Comparison of ENCODE assay signal across 8 cellular contexts in genomic region chr18:267688-268552, GRCh38. TPM values are rescaled to one million over a fixed set of nuclear protein-coding genes. Genes with fewer than 3 reads are reported as not detected.
DNase-seq lines count a peak whose midpoint lies in the region; ATAC-seq and TF ChIP-seq lines count a peak whose summit lies in the region.

THOC1 (minus strand) TSS chr18:268047; CDS start chr18:268019, 28 bp downstream.

- WGBS in psoas muscle, 3 donors, result 0% methylated on average over 68 to 69 of the region's 69 CpGs
- WGBS in urinary bladder, result under 1% methylated on average over 69 of the region's 69 CpGs

- intact Hi-C loops in T-helper 2 cell treated with Interferon-gamma antibody and Interleukin-4, amounts not matched to agents 100 ng/mL and 5 ng/mL, for 36 hours (cut with micrococcal nuclease), result loop anchor here (1.0 to 5.0 kb wide), 5 partner anchors 56 to 544 kb away; partner anchors contain the start of genes CLUL1, USP14 and YES1
- intact Hi-C loops in psoas muscle (cut with DNase I), result loop anchor here (2.0 to 5.0 kb wide), 2 partner anchors 106 to 109 kb away; partner anchors contain the start of gene USP14 (in 1 of the 2)

- ATAC-seq in GM18505 (IDR thresholded peaks at IDR 0.05; ENCODE audit: unreplicated experiment) (peak; percentile 87), HG02943 (IDR thresholded peaks at IDR 0.05; ENCODE audit: low read depth, unreplicated experiment) (peak; percentile 92), psoas muscle (peak; percentile 98 to 99 (median 99))

- H3K27me3 ChIP-seq in right atrium auricular region, result no peaks in the 10 kb centered on the region
- no peaks in the 10 kb centered on the region for H3K27me3 ChIP-seq in psoas muscle (ENCODE audit: insufficient read depth in 3 of 3, low read length in 2 of 3)

- H3K9me3 ChIP-seq in right atrium auricular region (no peaks in the 10 kb centered on the region), psoas muscle (no peaks in the 10 kb centered on the region)

- H3K27ac ChIP-seq in right atrium auricular region (peak within 1 kb of the TSS; percentile 86 to 88), psoas muscle (peak within 1 kb of the TSS; percentile 79), urinary bladder (ENCODE audit: low read depth) (peak within 1 kb of the TSS; percentile 82)

- peaks cover 13% of the 10 kb centered on the region for H3K36me3 ChIP-seq in right atrium auricular region
- H3K36me3 ChIP-seq in psoas muscle (ENCODE audit: insufficient read depth in 1 of 2, low read depth in 1 of 2), result peaks cover 0 to 28% of the 10 kb centered on the region in 2 donors
- H3K36me3 ChIP-seq in urinary bladder (ENCODE audit: insufficient read depth), result no peaks in the 10 kb centered on the region

- H3K4me3 ChIP-seq in right atrium auricular region, result peak within 1 kb of the TSS; percentile 66 to 95
- peak within 1 kb of the TSS; percentile 76 for H3K4me3 ChIP-seq in psoas muscle
- peak within 1 kb of the TSS; percentile 94 for H3K4me3 ChIP-seq in urinary bladder (ENCODE audit: low read depth, low read length)

- peak; percentile 91 for TF ChIP-seq POLR2A in GM18505 (IDR thresholded peaks at IDR 0.05; ENCODE audit: borderline replicate concordance, extremely low read depth, insufficient read depth, insufficient read length)

- DNase-seq in NCI-H1930 (lab: John Stamatoyannopoulos, UW), result peak; percentile 59 to 81
- peak; percentile 8 to 97 (median 86) for DNase-seq in anterior cingulate cortex (lab: John Stamatoyannopoulos, UW)
- DNase-seq in right atrium auricular region (ENCODE audit: low spot score), result peak; percentile 92
- peak; percentile 94 to 97 for DNase-seq in psoas muscle

- TF ChIP-seq CTCF in right atrium auricular region (IDR thresholded peaks at IDR 0.05) (no peak), psoas muscle (IDR thresholded peaks at IDR 0.05) (no peak)

- peaks cover 0 to 25% of the 10 kb centered on the region in 2 donors for H3K4me1 ChIP-seq in right atrium auricular region
- peaks cover 22% of the 10 kb centered on the region for H3K4me1 ChIP-seq in psoas muscle
- no peaks in the 10 kb centered on the region for H3K4me1 ChIP-seq in urinary bladder (ENCODE audit: insufficient read depth)

RNA-seq across cellular contexts. Expression of gene THOC1, which starts in this region (rescaled TPM):
- total RNA-seq in T-helper 2 cell treated with Interferon-gamma antibody and Interleukin-4, amounts not matched to agents 100 ng/mL and 5 ng/mL, for 36 hours, result 60.1 and 62.6 TPM in 2 replicates
- total RNA-seq in right atrium auricular region, result 10 to 100 TPM in 1 of 2 donors, 1 to 10 TPM in 1; 8.9 to 11.4 TPM
- 10 to 100 TPM in 2 of 4 donors, 1 to 10 TPM in 2; 8.7 to 13.8 (median 11.0) TPM for total RNA-seq in psoas muscle
- 10 to 100 TPM; 10.5 to 18.5 (median 11.8) TPM for polyA plus RNA-seq in psoas muscle
- total RNA-seq in urinary bladder, result 166 TPM
- polyA plus RNA-seq in urinary bladder, result 15.4 TPM

Comparison
In these comparisons a context has a peak if more than half of its experiments do, and no peak if none do; other contexts are left out.
1. Peak in every context shown above with its lines: DNase-seq, ATAC-seq, H3K4me3 ChIP-seq and H3K27ac ChIP-seq.